In the genomic region with DNA sequence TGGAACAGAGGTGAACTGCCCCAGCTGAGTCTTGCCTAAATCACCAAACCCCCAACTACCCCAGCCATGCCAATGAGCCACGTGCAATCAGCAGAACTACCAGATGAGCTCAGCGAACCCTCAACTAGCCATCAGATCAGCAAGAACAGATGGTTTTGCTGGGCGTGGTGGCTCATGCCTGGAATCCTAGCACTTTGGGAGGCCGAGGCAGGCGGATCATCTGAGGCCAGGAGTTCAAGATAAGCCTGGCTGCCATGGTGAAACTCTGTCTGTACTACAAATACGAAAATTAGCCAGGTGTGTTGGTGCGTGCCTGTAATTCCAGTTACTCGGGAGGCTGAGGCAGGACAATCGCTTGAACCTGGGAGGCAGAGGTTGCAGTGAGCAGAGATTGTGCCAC, we compare ENCODE assay signal across 21 cellular contexts.
DNase-seq lines count a peak whose midpoint lies in the region; ATAC-seq, FAIRE-seq and TF ChIP-seq lines count a peak whose summit lies in the region.
"Had no signal": no experiment of that assay in that cellular context is flagged by ENCODE, and none has a peak within 500 bp of the region (broad histone marks: within the 10 kb centered on the region; RNA-seq: fewer than 3 reads in every experiment).

No MANE protein-coding gene starts in this region.

- H2BK15ac ChIP-seq in H1 (ENCODE audit: low read length) = no peak overlapping the region

- H3K23ac ChIP-seq in H1 (ENCODE audit: insufficient read length) = no peak overlapping the region

- no peak overlapping the region for H4K8ac ChIP-seq in H1 (ENCODE audit: extremely low read depth, insufficient read depth, low read length)

- no peak overlapping the region for H2BK120ac ChIP-seq in H1 (replicated peaks; ENCODE audit: low read depth, low read length)

- CTCF ChIA-PET in H1 (lab: Charles Lee; ENCODE audit: partially characterized antibody) = interaction anchor here (0.6 kb wide), 1 partner anchor 251 kb away, joined by 3 read pairs; no protein-coding TSS in a partner anchor

- H4K20me1 ChIP-seq in H1 (replicated peaks in 1 of 2; ENCODE audit: control insufficient read depth in 1 of 2, insufficient read depth in 2 of 2, low read length in 2 of 2) = no peaks in the 10 kb centered on the region
- H4K20me1 ChIP-seq: BLaER1 had no signal

- H2BK20ac ChIP-seq in H1 (ENCODE audit: low read length) = no peak overlapping the region

- H2BK5ac ChIP-seq in H1 (ENCODE audit: low read depth, low read length) = no peak overlapping the region; the same call in 1 of the 2 replicates

- peak; percentile 26 for DNase-seq in NCI-H2171 treated with DMSO at 0.1 percent for 48 hours (lab: John Stamatoyannopoulos, UW)
- DNase-seq in NCI-H2171 (lab: John Stamatoyannopoulos, UW) = no peak
- no peak for DNase-seq in HTR-8/SVneo (ENCODE audit: insufficient read length, low spot score)
- DNase-seq in H1 (ENCODE audit: low read depth in 1 of 2, low spot score in 2 of 2) = no peak
- DNase-seq in adrenal gland = no peak
- DNase-seq: Caco-2; CD4-positive, CD25-positive, alpha-beta regulatory T cell; CD8-positive, alpha-beta T cell; DMS153; EL; GDM1; HFFc6 had no signal

- H3K4me3 ChIP-seq in H1 (ENCODE audit: extremely low read depth in 1 of 4, insufficient read depth in 2 of 4, low read depth in 3 of 4, low read length in 4 of 4) = no peak overlapping the region
- no peak overlapping the region for H3K4me3 ChIP-seq in adrenal gland
- H3K4me3 ChIP-seq: BLaER1, GM12878, GM23338, HAP-1 had no signal

- no peak overlapping the region for H3K9ac ChIP-seq in H1 (replicated peaks in 1 of 4; ENCODE audit: extremely low read depth in 1 of 4, low read depth in 3 of 4, low read length in 3 of 4)
- H3K9ac ChIP-seq: BLaER1 had no signal

- H3K18ac ChIP-seq in H1 (ENCODE audit: extremely low read depth, low read length) = no peak overlapping the region

- FAIRE-seq in HTR-8/SVneo (lab: Jason Lieb, UNC) (peak; percentile 55), H1 (lab: Jason Lieb, UNC) (no peak)
- FAIRE-seq: A204.1, GM12878, H54 had no signal

- H3K4ac ChIP-seq in H1 (replicated peaks; ENCODE audit: insufficient read length, low read depth, low read length) = no peak overlapping the region

- no peak for TF ChIP-seq POLR2A in H1 (IDR thresholded peaks at IDR 0.05; ENCODE audit: control extremely low read depth in 1 of 2, low read depth in 2 of 2, low read length in 2 of 2)
- TF ChIP-seq POLR2A in adrenal gland (IDR thresholded peaks at IDR 0.05) = no peak

- H3K79me2 ChIP-seq in H1 (ENCODE audit: control insufficient read depth in 1 of 2, insufficient read depth in 2 of 2, low read length in 2 of 2) = no peaks in the 10 kb centered on the region

- peaks cover 9 to 15% of the 10 kb centered on the region in 2 experiments for H3K9me3 ChIP-seq in H1 (ENCODE audit: insufficient read depth in 2 of 2, low read depth in 1 of 2, low read length in 1 of 2)
- peaks cover 0 to 8% (median 0%) of the 10 kb centered on the region in 3 donors for H3K9me3 ChIP-seq in adrenal gland (replicated peaks in 1 of 3)
- H3K9me3 ChIP-seq: HAP-1 had no signal

- H2BK12ac ChIP-seq in H1 (ENCODE audit: low read depth, low read length) = 0 out of 2 replicates have a peak overlapping the region, but pooled peaks have one; percentile 31

- no peak overlapping the region for H3K14ac ChIP-seq in H1 (ENCODE audit: insufficient read length)

- no peak for TF ChIP-seq EP300 in H1 (IDR thresholded peaks at IDR 0.05; ENCODE audit: borderline replicate concordance in 1 of 2, low read depth in 2 of 2, low read length in 2 of 2)

- TF ChIP-seq RAD21 in H1 (IDR thresholded peaks at IDR 0.05 in 1 of 2, conservative IDR thresholded peaks at IDR 0.05 in 1 of 2; ENCODE audit: low read depth in 2 of 2, low read length in 2 of 2) = no peak

- H2AFZ ChIP-seq in H1 (ENCODE audit: low read length) = no peak overlapping the region
- H2AFZ ChIP-seq: GM23338 had no signal

- no peak overlapping the region for H4K5ac ChIP-seq in H1 (ENCODE audit: insufficient read length, low read depth, low read length)

- POLR2A ChIA-PET in H1 (lab: Charles Lee; ENCODE audit: partially characterized antibody) = no interaction called here

- H3K79me1 ChIP-seq in H1 (ENCODE audit: low read depth, low read length) = no peaks in the 10 kb centered on the region

- H3K27me3 ChIP-seq in H1 (replicated peaks in 1 of 4; ENCODE audit: control insufficient read depth in 3 of 4, extremely low read depth in 1 of 4, insufficient read depth in 3 of 4, low read length in 3 of 4) (no peaks in the 10 kb centered on the region), adrenal gland (no peaks in the 10 kb centered on the region)
- H3K27me3 ChIP-seq: BLaER1 had no signal

- TF ChIP-seq CTCF in H1 (IDR thresholded peaks at IDR 0.05; ENCODE audit: control extremely low read depth in 1 of 3, insufficient read depth in 1 of 3, low read depth in 1 of 3, low read length in 3 of 3) (no peak), adrenal gland (IDR thresholded peaks at IDR 0.05) (no peak)

- H3K23me2 ChIP-seq in H1 (ENCODE audit: low read depth, low read length) = no peaks in the 10 kb centered on the region; the same call in 1 of the 2 replicates

- H3K56ac ChIP-seq in H1 (replicated peaks; ENCODE audit: insufficient read length, low read depth, low read length) = no peak overlapping the region

- H3K4me1 ChIP-seq in H1 (replicated peaks in 1 of 4; ENCODE audit: control insufficient read depth in 3 of 4, insufficient read depth in 4 of 4, low read length in 3 of 4) (peaks cover 0 to 2% (median 0%) of the 10 kb centered on the region in 4 experiments; a peak in 2 of 7 replicates), adrenal gland (replicated peaks in 1 of 2) (no peaks in the 10 kb centered on the region)
- H3K4me1 ChIP-seq: Caco-2, HAP-1 had no signal

- no peak overlapping the region for H2AK5ac ChIP-seq in H1 (ENCODE audit: low read depth, low read length)

- H3K27ac ChIP-seq in H1 (ENCODE audit: low read depth, low read length) = no peak overlapping the region
- H3K27ac ChIP-seq in adrenal gland = no peak overlapping the region
- H3K27ac ChIP-seq: 22Rv1, BLaER1, C4-2B had no signal

- ATAC-seq in HG02623 (IDR thresholded peaks at IDR 0.05; ENCODE audit: unreplicated experiment) = no peak
- ATAC-seq: CD8-positive, alpha-beta T cell; GM12878 had no signal

- H3K4me2 ChIP-seq in H1 (ENCODE audit: insufficient read depth in 1 of 2, low read depth in 2 of 2, low read length in 2 of 2) = no peak overlapping the region
- H3K4me2 ChIP-seq: BLaER1, GM23338 had no signal

- intact Hi-C loops in adrenal gland (cut with DNase I) = no loop called here

- WGBS in H1 (ENCODE audit: extremely low coverage in 1 of 2, insufficient coverage in 1 of 2, insufficient read length in 1 of 2, insufficient replicate concordance in 2 of 2, low coverage in 1 of 2, low lambda C conversion rate in 2 of 2, missing lambda C conversion rate in 1 of 2), 2 experiments = 91% methylated on average over 9 of the region's 9 CpGs; no CpG with 5 or more reads in 1 of the 2 experiments
- 88 to 93% (median 91%) methylated on average over 9 of the region's 9 CpGs for WGBS in adrenal gland, 4 donors

- H4K91ac ChIP-seq in H1 (replicated peaks; ENCODE audit: insufficient read length, low read length) = no peak overlapping the region

- H3K36me3 ChIP-seq in H1 (ENCODE audit: control insufficient read depth in 2 of 4, insufficient read depth in 4 of 4, low read length in 3 of 4) = no peaks in the 10 kb centered on the region
- no peaks in the 10 kb centered on the region for H3K36me3 ChIP-seq in adrenal gland (replicated peaks in 1 of 2)
- H3K36me3 ChIP-seq: BLaER1, HAP-1 had no signal

TF ChIP-seq in H1, 55 proteins besides CTCF, POLR2A, EP300 and RAD21:
- TF ChIP-seq KDM5A (IDR thresholded peaks at IDR 0.05; ENCODE audit: low read length) = no peak
- no peak for TF ChIP-seq BACH1 (IDR thresholded peaks at IDR 0.05; ENCODE audit: low read length)
- no peak for TF ChIP-seq JUND (IDR thresholded peaks at IDR 0.05; ENCODE audit: low read length)
- TF ChIP-seq SP1 (IDR thresholded peaks at IDR 0.05; ENCODE audit: low read depth, low read length) = no peak
- TF ChIP-seq FOSL1 (IDR thresholded peaks at IDR 0.05; ENCODE audit: insufficient read depth, low read depth, low read length) = no peak
- TF ChIP-seq TBP (IDR thresholded peaks at IDR 0.05; ENCODE audit: low read depth, low read length) = no peak
- no peak for TF ChIP-seq SIN3A (conservative IDR thresholded peaks at IDR 0.05 in 1 of 2, IDR thresholded peaks at IDR 0.05 in 1 of 2; ENCODE audit: low read depth in 1 of 2, low read length in 2 of 2)
- TF ChIP-seq MAFK (IDR thresholded peaks at IDR 0.05; ENCODE audit: low read depth, low read length) = no peak
- no peak for TF ChIP-seq JUN (IDR thresholded peaks at IDR 0.05; ENCODE audit: low read depth, low read length)
- no peak for TF ChIP-seq POU5F1 (IDR thresholded peaks at IDR 0.05; ENCODE audit: low read depth, low read length)
- TF ChIP-seq, protein P1, sequence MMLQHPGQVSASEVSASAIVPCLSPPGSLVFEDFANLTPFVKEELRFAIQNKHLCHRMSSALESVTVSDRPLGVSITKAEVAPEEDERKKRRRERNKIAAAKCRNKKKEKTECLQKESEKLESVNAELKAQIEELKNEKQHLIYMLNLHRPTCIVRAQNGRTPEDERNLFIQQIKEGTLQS (IDR thresholded peaks at IDR 0.05; ENCODE audit: insufficient read depth, low read depth, low read length) = no peak
- TF ChIP-seq CEBPB (IDR thresholded peaks at IDR 0.05; ENCODE audit: low read depth, low read length) = no peak
- no peak for TF ChIP-seq HDAC2 (IDR thresholded peaks at IDR 0.05; ENCODE audit: borderline replicate concordance in 1 of 2, low read depth in 2 of 2, low read length in 2 of 2)
